Comparison of ENCODE assay signal across 8 cellular contexts in the genomic region with DNA sequence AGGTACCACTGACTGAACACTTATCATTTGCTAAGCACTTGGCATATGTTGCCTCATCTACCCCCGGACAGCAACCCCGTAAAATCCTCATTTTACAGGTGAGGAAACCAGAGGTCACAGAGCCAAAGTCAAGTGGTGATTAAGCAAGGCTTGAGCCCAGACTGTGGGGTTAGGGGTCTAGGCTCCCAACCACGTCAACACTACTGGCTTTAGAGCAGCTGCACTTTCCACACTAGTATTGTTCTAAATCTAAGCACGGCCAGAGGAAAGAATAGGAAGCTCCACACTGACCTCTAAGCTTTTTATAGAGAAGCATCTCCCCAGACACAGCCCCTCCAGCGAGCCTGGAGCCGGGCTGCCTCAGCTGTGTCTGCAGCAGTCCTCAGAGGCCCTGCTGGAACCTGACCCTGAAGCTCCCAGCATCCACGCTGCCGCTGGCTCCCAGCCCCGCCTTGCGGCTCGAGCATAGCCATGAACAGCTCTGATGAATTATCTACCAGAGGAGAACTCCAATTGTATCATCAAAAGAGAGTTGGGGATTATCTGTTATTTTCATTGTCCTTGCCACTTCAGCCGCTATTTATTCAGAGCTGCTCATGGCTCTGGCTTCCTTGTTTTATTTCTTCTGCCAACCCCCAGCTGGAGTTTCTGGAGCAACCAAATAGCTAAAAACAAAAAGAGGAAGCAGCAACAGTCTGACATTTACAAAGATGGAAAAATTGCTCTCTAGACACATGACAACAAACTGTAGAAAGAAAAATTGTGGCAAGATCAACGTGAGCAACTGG.
DNase-seq lines count a peak whose midpoint lies in the region; ATAC-seq, FAIRE-seq and TF ChIP-seq lines count a peak whose summit lies in the region.

No MANE protein-coding gene starts in this region.

- no peak overlapping the region for H3K9ac ChIP-seq in endothelial cell of umbilical vein (replicated peaks; ENCODE audit: extremely low read depth, insufficient read depth, low read length)

- FAIRE-seq in endothelial cell of umbilical vein (lab: Jason Lieb, UNC) = peak; percentile 50

- H3K27ac Mint-ChIP-seq in nephron progenitor cell = peak overlapping the region; percentile 37

- DNase-seq in GM03348 (ENCODE audit: low spot score) (peak; percentile 76), OCI-LY7 (ENCODE audit: low spot score) (peak; percentile 20), endothelial cell of umbilical vein (ENCODE audit: low read depth, low spot score) (peak; percentile 79), nephron progenitor cell (peak; percentile 32), LoVo (ENCODE audit: low spot score) (no peak)
- DNase-seq in stimulated activated naive CD8-positive, alpha-beta T cell treated with anti-CD3 and anti-CD28 coated beads, Interleukin-15, Interleukin-2, amounts not matched to agents 100 U/mL and 50 U/mL, for 24 hours = no peak
- no peak for DNase-seq in activated naive CD4-positive, alpha-beta T cell treated with anti-CD3 and anti-CD28 coated beads, Interleukin-2, amount 50 U/mL, for 16 hours

- H3K27ac ChIP-seq in OCI-LY7 (ENCODE audit: low read depth, low read length, poor library complexity, severe bottlenecking) = no peak overlapping the region
- peak overlapping the region; percentile 44 for H3K27ac ChIP-seq in endothelial cell of umbilical vein (ENCODE audit: insufficient read depth, low read depth, low read length)

- H3K4me3 Mint-ChIP-seq in nephron progenitor cell = no peak overlapping the region

- peaks cover 42% of the 10 kb centered on the region for H3K4me1 Mint-ChIP-seq in nephron progenitor cell

- H3K36me3 ChIP-seq in OCI-LY7 (ENCODE audit: insufficient read depth, low read length) (no peaks in the 10 kb centered on the region), endothelial cell of umbilical vein (ENCODE audit: control insufficient read depth in 2 of 2, extremely low read depth in 1 of 2, insufficient read depth in 2 of 2, low read length in 2 of 2) (no peaks in the 10 kb centered on the region)

- H3K4me3 ChIP-seq in OCI-LY7 (ENCODE audit: low read depth, low read length, poor library complexity, severe bottlenecking) (no peak overlapping the region), endothelial cell of umbilical vein (replicated peaks in 1 of 3; ENCODE audit: insufficient read depth in 1 of 3, low read depth in 1 of 3, low read length in 3 of 3) (no peak overlapping the region)

- H4K20me1 ChIP-seq in OCI-LY7 (ENCODE audit: insufficient read depth, low read length) = no peaks in the 10 kb centered on the region
- no peaks in the 10 kb centered on the region for H4K20me1 ChIP-seq in endothelial cell of umbilical vein (replicated peaks; ENCODE audit: control insufficient read depth, extremely low read depth, insufficient read depth, low read length)

- CTCF ChIA-PET in OCI-LY7 (lab: Charles Lee; ENCODE audit: unreplicated experiment) (no interaction called here), endothelial cell of umbilical vein (lab: Charles Lee) (interaction anchor here (0.7 to 3.7 kb wide), 12 partner anchors 7 to 64 kb away, joined by 3 to 23 read pairs (median 4); no protein-coding TSS in a partner anchor)

- TF ChIP-seq CTCF in OCI-LY7 (conservative IDR thresholded peaks at IDR 0.05; ENCODE audit: low read length) (no peak), endothelial cell of umbilical vein (IDR thresholded peaks at IDR 0.05; ENCODE audit: extremely low read depth in 1 of 2, insufficient read depth in 1 of 2, low read depth in 1 of 2, low read length in 2 of 2) (no peak), nephron progenitor cell (IDR thresholded peaks at IDR 0.05) (no peak)

- ATAC-seq in stimulated activated naive CD8-positive, alpha-beta T cell treated with anti-CD3 and anti-CD28 coated beads, Interleukin-15, Interleukin-2, amounts not matched to agents 100 U/mL and 50 U/mL, for 24 hours = no peak
- no peak for ATAC-seq in HG03342 (IDR thresholded peaks at IDR 0.05; ENCODE audit: unreplicated experiment)

- H3K9me2 ChIP-seq in OCI-LY7 (ENCODE audit: insufficient read depth, low read length) = no peaks in the 10 kb centered on the region

- no TSS peak for BruUV-seq in OCI-LY7 (replicated peaks; lab: Mats Ljungman, UMichigan)
- TSS peak; percentile 30 for BruUV-seq in endothelial cell of umbilical vein (replicated peaks; lab: Mats Ljungman, UMichigan)

- dilution Hi-C loops in endothelial cell of umbilical vein (cut with MboI; ENCODE audit: extremely low pct_ligation_motif_present, low sequenced_read_pairs) = no loop called here

- H3K36me3 Mint-ChIP-seq in nephron progenitor cell (ENCODE audit: low read depth) = no peaks in the 10 kb centered on the region

- H3K9me1 ChIP-seq in endothelial cell of umbilical vein (replicated peaks; ENCODE audit: control insufficient read depth, extremely low read depth, insufficient read depth, low read length) = no peaks in the 10 kb centered on the region

- no peaks in the 10 kb centered on the region for H3K9me3 Mint-ChIP-seq in nephron progenitor cell

- H3K79me2 ChIP-seq in OCI-LY7 (ENCODE audit: insufficient read depth, low read depth, low read length) = no peaks in the 10 kb centered on the region
- no peaks in the 10 kb centered on the region for H3K79me2 ChIP-seq in endothelial cell of umbilical vein (ENCODE audit: control insufficient read depth, insufficient read depth, low read length)

- H2AFZ ChIP-seq in OCI-LY7 (ENCODE audit: low read length) (peak overlapping the region; percentile 58), endothelial cell of umbilical vein (ENCODE audit: low read depth, low read length) (peak overlapping the region; percentile 41)

- TF ChIP-seq POLR2A in endothelial cell of umbilical vein (IDR thresholded peaks at IDR 0.05; ENCODE audit: low read depth, low read length) = no peak

- H3K4me1 ChIP-seq in OCI-LY7 (ENCODE audit: insufficient read depth, low read length, poor library complexity, severe bottlenecking) = peaks cover 10% of the 10 kb centered on the region
- H3K4me1 ChIP-seq in endothelial cell of umbilical vein (ENCODE audit: control insufficient read depth, extremely low read depth, insufficient read depth, low read length) = peaks cover 43% of the 10 kb centered on the region

- no peaks in the 10 kb centered on the region for H3K27me3 ChIP-seq in endothelial cell of umbilical vein (ENCODE audit: control insufficient read depth in 2 of 2, insufficient read depth in 2 of 2, low read length in 2 of 2)

- POLR2A ChIA-PET in OCI-LY7 (lab: Charles Lee) = interaction anchor here (0.5 to 1.8 kb wide), 6 partner anchors 9 to 317 kb away, joined by 3 to 6 read pairs (median 4); a partner anchor contains a TSS
- POLR2A ChIA-PET in endothelial cell of umbilical vein (lab: Charles Lee) = interaction anchor here (0.6 to 2.4 kb wide), 2 partner anchors 62 to 76 kb away, joined by 6 to 9 read pairs; a partner anchor contains a TSS

- peaks cover 6% of the 10 kb centered on the region for H3K27me3 Mint-ChIP-seq in nephron progenitor cell (ENCODE audit: low read depth, poor library complexity)

- intact Hi-C loops in OCI-LY7 (cut with micrococcal nuclease; ENCODE audit: unreplicated experiment) (no loop called here), endothelial cell of umbilical vein (cut with micrococcal nuclease) (no loop called here)

- H3K9me3 ChIP-seq in OCI-LY7 (ENCODE audit: low read length) (no peaks in the 10 kb centered on the region), endothelial cell of umbilical vein (replicated peaks; ENCODE audit: control insufficient read depth, insufficient read depth, low read length) (no peaks in the 10 kb centered on the region)

- H3K4me2 ChIP-seq in OCI-LY7 (ENCODE audit: low read length) (peak overlapping the region; percentile 14; the same call in 1 of the 2 replicates), endothelial cell of umbilical vein (ENCODE audit: insufficient read depth, low read length) (no peak overlapping the region)

TF ChIP-seq in endothelial cell of umbilical vein, 7 proteins besides CTCF, POLR2A, EP300 and RAD21:
- TF ChIP-seq GATA2 (IDR thresholded peaks at IDR 0.05; ENCODE audit: insufficient read depth, insufficient read length, low read depth, low read length) (no peak), EZH2 (IDR thresholded peaks at IDR 0.05; ENCODE audit: borderline replicate concordance, low read depth, low read length, severe bottlenecking) (no peak), FOS (IDR thresholded peaks at IDR 0.05; ENCODE audit: borderline replicate concordance, insufficient read depth, low read length) (no peak), MYC (IDR thresholded peaks at IDR 0.05; ENCODE audit: low read depth, low read length) (no peak), POLR2AphosphoS5 (IDR thresholded peaks at IDR 0.05; ENCODE audit: insufficient read depth, low read depth, low read length) (no peak), JUN (IDR thresholded peaks at IDR 0.05; ENCODE audit: borderline replicate concordance, insufficient read depth, insufficient read length, low read depth) (no peak)
- TF ChIP-seq, protein P1, sequence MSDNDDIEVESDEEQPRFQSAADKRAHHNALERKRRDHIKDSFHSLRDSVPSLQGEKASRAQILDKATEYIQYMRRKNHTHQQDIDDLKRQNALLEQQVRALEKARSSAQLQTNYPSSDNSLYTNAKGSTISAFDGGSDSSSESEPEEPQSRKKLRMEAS (IDR thresholded peaks at IDR 0.05; ENCODE audit: insufficient read depth, insufficient read length) = no peak

Comparison
In these comparisons a context has a peak if more than half of its experiments do, and no peak if none do; other contexts are left out.
1. DNase-seq: peak in GM03348 (single experiment), OCI-LY7 (single experiment), endothelial cell of umbilical vein (single experiment) and nephron progenitor cell (single experiment); none in stimulated activated naive CD8-positive, alpha-beta T cell treated with anti-CD3 and anti-CD28 coated beads, Interleukin-15, Interleukin-2, amounts not matched to agents 100 U/mL and 50 U/mL, for 24 hours (single experiment), LoVo (single experiment) and activated naive CD4-positive, alpha-beta T cell treated with anti-CD3 and anti-CD28 coated beads, Interleukin-2, amount 50 U/mL, for 16 hours (single experiment).